15 cellular contexts compared by ENCODE assay signal in genomic region chr12:125145196-125145595, GRCh38. TPM values are rescaled to one million over a fixed set of nuclear protein-coding genes. Genes with fewer than 3 reads are reported as not detected.
"Had no signal": no experiment of that assay in that cellular context is flagged by ENCODE, and none has a peak within 500 bp of the region (broad histone marks: within the 10 kb centered on the region; RNA-seq: fewer than 3 reads in every experiment).

No MANE protein-coding gene starts in this region.

- H3K27ac ChIP-seq: colonic mucosa, transverse colon had no signal

- H3K36me3 ChIP-seq: colonic mucosa, transverse colon had no signal

- H3K27me3 ChIP-seq: colonic mucosa, transverse colon had no signal

- H3K4me1 ChIP-seq: colonic mucosa, transverse colon had no signal

- H3K9me3 ChIP-seq: colonic mucosa, transverse colon had no signal

- ATAC-seq: activated T-cell treated with anti-CD3 and anti-CD28 coated beads, Interleukin-2, amount 50 U/mL, for 4 hours; left colon; naive thymus-derived CD4-positive, alpha-beta T cell; right cardiac atrium; stimulated activated memory B cell treated with anti-CD40 and anti-IgM and Interleukin-4, amounts not matched to agents 10 μg/mL and 1 μg/mL and 100 μg/mL, for 72 hours had no signal

- H3K4me3 ChIP-seq: colonic mucosa, transverse colon had no signal

- DNase-seq: activated gamma-delta T cell; activated T-cell treated with anti-CD3 and anti-CD28 coated beads, Interleukin-2, amount 50 U/mL, for 4 hours; amygdala; colonic mucosa; effector CD4-positive, alpha-beta T cell; head of caudate nucleus; left colon; naive thymus-derived CD4-positive, alpha-beta T cell; right cardiac atrium; stimulated activated CD4-positive, alpha-beta T cell treated with anti-CD3 and anti-CD28 coated beads, Interleukin-1b, Interleukin-23, amount 100 ng/mL, for 48 hours; T-helper 2 cell; transverse colon had no signal

- FAIRE-seq: TTC549 had no signal

RNA-seq across cellular contexts. Expression of gene TMEM132B, which starts 41.0 kb away (rescaled TPM):
- total RNA-seq: epithelial cell of proximal tubule; naive thymus-derived CD4-positive, alpha-beta T cell had no signal
- polyA plus RNA-seq: naive thymus-derived CD4-positive, alpha-beta T cell had no signal
